8 cellular contexts compared by ENCODE assay signal in the genomic region with DNA sequence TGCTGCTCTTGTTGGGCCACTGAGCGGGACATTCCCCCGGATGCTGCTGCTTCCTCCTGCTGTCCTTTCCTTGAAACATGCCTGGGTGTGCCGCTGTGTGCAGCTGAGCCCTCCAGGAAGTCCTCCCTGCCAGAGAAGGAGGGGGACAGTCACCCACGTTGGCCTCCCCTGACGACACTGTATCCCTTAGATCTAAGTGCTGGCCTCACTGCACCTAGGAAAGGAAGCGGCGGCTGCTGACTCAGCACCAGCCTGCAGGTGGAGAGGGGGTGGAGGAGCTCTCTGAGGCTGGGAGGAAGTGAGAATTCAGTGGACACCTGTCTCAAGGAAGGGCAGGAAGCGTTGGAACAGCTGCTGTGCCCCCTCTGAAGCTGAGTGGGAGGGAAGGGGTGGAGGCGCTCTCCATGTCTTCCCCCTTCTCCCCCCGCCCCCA.
DNase-seq lines count a peak whose midpoint lies in the region; ATAC-seq and TF ChIP-seq lines count a peak whose summit lies in the region.

No MANE protein-coding gene starts in this region.

- H3K36me3 ChIP-seq in right lobe of liver = no peaks in the 10 kb centered on the region

- no peaks in the 10 kb centered on the region for H3K27me3 ChIP-seq in right lobe of liver

- no peak for TF ChIP-seq CTCF in right lobe of liver (IDR thresholded peaks at IDR 0.05)

- H3K4me1 ChIP-seq in right lobe of liver = peaks cover 0 to 40% (median 12%) of the 10 kb centered on the region in 4 donors

- H3K36me3 Mint-ChIP-seq in activated T-helper 1 cell treated with anti-CD3 and anti-CD28 coated beads, Interleukin-12 subunit alpha, Interleukin-12 subunit beta, Interleukin-2, Interleukin-4 antibody, amounts not matched to agents 30 ng/mL and 10 ng/mL and 1 ng/mL, durations not matched to agents 14 hours and 24 hours and 36 hours (ENCODE audit: low read depth) = peaks cover 1% of the 10 kb centered on the region

- H3K4me1 Mint-ChIP-seq in activated T-helper 1 cell treated with anti-CD3 and anti-CD28 coated beads, Interleukin-12 subunit alpha, Interleukin-12 subunit beta, Interleukin-2, Interleukin-4 antibody, amounts not matched to agents 30 ng/mL and 10 ng/mL and 1 ng/mL, durations not matched to agents 14 hours and 24 hours and 36 hours (ENCODE audit: low read depth) = peaks cover 83% of the 10 kb centered on the region

- peak; percentile 78 for DNase-seq in NCI-H2029 (lab: John Stamatoyannopoulos, UW)
- DNase-seq in activated T-helper 1 cell treated with anti-CD3 and anti-CD28 coated beads, Interleukin-12 subunit alpha, Interleukin-12 subunit beta, Interleukin-2, Interleukin-4 antibody, amounts not matched to agents 30 ng/mL and 10 ng/mL and 1 ng/mL, durations not matched to agents 14 hours and 24 hours and 36 hours (ENCODE audit: low spot score) = peak; percentile 55
- DNase-seq in right lobe of liver = peak in 2 of 3 donors; percentile 44 to 70
- DNase-seq in Ammon's horn (ENCODE audit: low spot score) = no peak
- DNase-seq in globus pallidus (ENCODE audit: low spot score) = no peak
- DNase-seq in cerebellar nuclear complex (lab: John Stamatoyannopoulos, UW) = no peak

- peak; percentile 57 for ATAC-seq in GM18861 (IDR thresholded peaks at IDR 0.05; ENCODE audit: unreplicated experiment)
- peak; percentile 79 for ATAC-seq in HG02623 (IDR thresholded peaks at IDR 0.05; ENCODE audit: unreplicated experiment)
- ATAC-seq in right lobe of liver = peak; percentile 62 to 71 (median 66)

- peak overlapping the region; percentile 41 for H3K4me3 Mint-ChIP-seq in activated T-helper 1 cell treated with anti-CD3 and anti-CD28 coated beads, Interleukin-12 subunit alpha, Interleukin-12 subunit beta, Interleukin-2, Interleukin-4 antibody, amounts not matched to agents 30 ng/mL and 10 ng/mL and 1 ng/mL, durations not matched to agents 14 hours and 24 hours and 36 hours

- H3K4me3 ChIP-seq in right lobe of liver = peak overlapping the region in 1 of 3 donors; percentile 21

- TF ChIP-seq POLR2A in right lobe of liver (IDR thresholded peaks at IDR 0.05) = no peak

- intact Hi-C loops in activated T-helper 1 cell treated with anti-CD3 and anti-CD28 coated beads, Interleukin-12 subunit alpha, Interleukin-12 subunit beta, Interleukin-2, Interleukin-4 antibody, amounts not matched to agents 30 ng/mL and 10 ng/mL and 1 ng/mL, durations not matched to agents 14 hours and 24 hours and 36 hours (cut with micrococcal nuclease) = loop anchor here (1.0 kb wide), 1 partner anchor 9 kb away; no protein-coding TSS in a partner anchor
- intact Hi-C loops in right lobe of liver (cut with DNase I) = loop anchor here in 1 of 2 donors (10.0 kb wide), 1 partner anchor 71 kb away; no protein-coding TSS in a partner anchor

- peak overlapping the region in 1 of 3 donors; percentile 59 for H3K27ac ChIP-seq in right lobe of liver

- H3K27ac Mint-ChIP-seq in activated T-helper 1 cell treated with anti-CD3 and anti-CD28 coated beads, Interleukin-12 subunit alpha, Interleukin-12 subunit beta, Interleukin-2, Interleukin-4 antibody, amounts not matched to agents 30 ng/mL and 10 ng/mL and 1 ng/mL, durations not matched to agents 14 hours and 24 hours and 36 hours = peak overlapping the region; percentile 81

- 13% methylated on average over 5 of the region's 10 CpGs for WGBS in right lobe of liver (ENCODE audit: insufficient coverage, low coverage, low lambda C conversion rate, missing lambda C conversion rate)

- H3K9me3 Mint-ChIP-seq in activated T-helper 1 cell treated with anti-CD3 and anti-CD28 coated beads, Interleukin-12 subunit alpha, Interleukin-12 subunit beta, Interleukin-2, Interleukin-4 antibody, amounts not matched to agents 30 ng/mL and 10 ng/mL and 1 ng/mL, durations not matched to agents 14 hours and 24 hours and 36 hours = no peaks in the 10 kb centered on the region

- no peaks in the 10 kb centered on the region for H3K9me3 ChIP-seq in right lobe of liver

- H3K27me3 Mint-ChIP-seq in activated T-helper 1 cell treated with anti-CD3 and anti-CD28 coated beads, Interleukin-12 subunit alpha, Interleukin-12 subunit beta, Interleukin-2, Interleukin-4 antibody, amounts not matched to agents 30 ng/mL and 10 ng/mL and 1 ng/mL, durations not matched to agents 14 hours and 24 hours and 36 hours (ENCODE audit: insufficient read depth) = no peaks in the 10 kb centered on the region

Comparison
In these comparisons a context has a peak if more than half of its experiments do, and no peak if none do; other contexts are left out.
1. DNase-seq: peak in NCI-H2029 (single experiment), activated T-helper 1 cell treated with anti-CD3 and anti-CD28 coated beads, Interleukin-12 subunit alpha, Interleukin-12 subunit beta, Interleukin-2, Interleukin-4 antibody, amounts not matched to agents 30 ng/mL and 10 ng/mL and 1 ng/mL, durations not matched to agents 14 hours and 24 hours and 36 hours (single experiment) and right lobe of liver (2 of 3); none in Ammon's horn (single experiment), globus pallidus (single experiment) and cerebellar nuclear complex (0 of 2).
2. Peak in every context shown above with its lines, with median percentiles within 50 percentile points of each other: ATAC-seq.